In the genomic region with DNA sequence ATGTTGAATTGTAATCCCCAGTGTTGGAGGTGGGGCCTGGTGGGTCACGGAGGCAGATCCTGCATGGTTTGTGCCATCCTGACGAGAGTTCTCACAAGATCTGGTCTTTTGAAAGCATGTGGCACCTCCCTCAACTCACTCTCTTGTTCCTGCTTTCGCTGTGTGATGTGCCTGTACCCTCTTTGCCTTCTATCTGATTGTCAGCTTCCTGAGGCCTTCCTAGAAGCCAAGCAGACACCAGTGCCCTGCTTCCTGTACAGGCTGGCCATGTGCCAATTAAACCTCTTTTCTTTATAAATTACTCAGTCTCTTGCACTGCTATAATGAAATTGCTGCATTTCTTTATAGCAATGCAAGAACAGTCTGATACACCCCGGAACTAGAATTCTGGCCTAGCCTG, we compare ENCODE assay signal across 12 cellular contexts. TPM values are rescaled to one million over a fixed set of nuclear protein-coding genes. Genes with fewer than 3 reads are reported as not detected.
"Had no signal": no experiment of that assay in that cellular context is flagged by ENCODE, and none has a peak within 500 bp of the region (broad histone marks: within the 10 kb centered on the region; RNA-seq: fewer than 3 reads in every experiment).

No MANE protein-coding gene starts in this region.

- H3K9me3 Mint-ChIP-seq: naive B cell had no signal

- DNase-seq: activated CD4-positive, CD25-positive, alpha-beta regulatory T cell; aorta; dermis blood vessel endothelial cell; hypothalamus; midbrain; naive B cell; nucleus accumbens; small intestine; tibial artery had no signal

- H3K36me3 Mint-ChIP-seq: naive B cell had no signal

- ATAC-seq: esophagus mucosa had no signal

- H3K4me3 Mint-ChIP-seq: naive B cell had no signal

RNA-seq across cellular contexts. Expression of gene PTPN5, which starts 13.1 kb away (rescaled TPM):
- total RNA-seq: dermis blood vessel endothelial cell, esophagus mucosa, glomerular endothelial cell had no signal

RNA-seq across cellular contexts. Expression of gene IGSF22, which starts 52.5 kb away (rescaled TPM):
- total RNA-seq: dermis blood vessel endothelial cell, esophagus mucosa, vagina had no signal
